8 cellular contexts compared by ENCODE assay signal in genomic region chr1:156445789-156446263, GRCh38. TPM values are rescaled to one million over a fixed set of nuclear protein-coding genes. Genes with fewer than 3 reads are reported as not detected.
DNase-seq lines count a peak whose midpoint lies in the region; ATAC-seq and TF ChIP-seq lines count a peak whose summit lies in the region.

No MANE protein-coding gene starts in this region.

- H3K27me3 Mint-ChIP-seq in activated naive CD4-positive, alpha-beta T cell treated with anti-CD3 and anti-CD28 coated beads for 36 hours (ENCODE audit: low read depth): peaks cover 28% of the 10 kb centered on the region
- H3K27me3 Mint-ChIP-seq in type B pancreatic cell: peaks cover 84% of the 10 kb centered on the region

- peak; percentile 55 for DNase-seq in GM04504 (ENCODE audit: low read depth)
- peak; percentile 70 for DNase-seq in NCI-H1105 (lab: John Stamatoyannopoulos, UW)
- peak; percentile 93 for DNase-seq in activated naive CD4-positive, alpha-beta T cell treated with anti-CD3 and anti-CD28 coated beads for 36 hours
- DNase-seq in glomerular visceral epithelial cell (ENCODE audit: extremely low spot score): peak; percentile 91
- peak; percentile 82 for DNase-seq in pons (ENCODE audit: low spot score)
- DNase-seq in type B pancreatic cell (ENCODE audit: extremely low spot score, unreplicated experiment): peak; percentile 89

- peak overlapping the region; percentile 22 for H3K27ac Mint-ChIP-seq in activated naive CD4-positive, alpha-beta T cell treated with anti-CD3 and anti-CD28 coated beads for 36 hours
- no peak overlapping the region for H3K27ac Mint-ChIP-seq in type B pancreatic cell

- H3K9me3 Mint-ChIP-seq in activated naive CD4-positive, alpha-beta T cell treated with anti-CD3 and anti-CD28 coated beads for 36 hours: no peaks in the 10 kb centered on the region
- no peaks in the 10 kb centered on the region for H3K9me3 Mint-ChIP-seq in type B pancreatic cell

- no peak overlapping the region for H3K4me3 Mint-ChIP-seq in activated naive CD4-positive, alpha-beta T cell treated with anti-CD3 and anti-CD28 coated beads for 36 hours
- H3K4me3 Mint-ChIP-seq in type B pancreatic cell: no peak overlapping the region

- TF ChIP-seq CTCF in type B pancreatic cell (conservative IDR thresholded peaks at IDR 0.05): peak; percentile 98

- ATAC-seq in SK-N-SH treated with all-trans-retinoic acid at 6 μM for 48 hours (peak; percentile 99), HG02884 (IDR thresholded peaks at IDR 0.05; ENCODE audit: unreplicated experiment) (no peak)

- intact Hi-C loops in activated naive CD4-positive, alpha-beta T cell treated with anti-CD3 and anti-CD28 coated beads for 36 hours (cut with micrococcal nuclease): loop anchor here (1.0 to 5.0 kb wide), 5 partner anchors 61 to 299 kb away; partner anchors contain the start of genes CCT3 and TSACC

- CTCF ChIA-PET in activated naive CD4-positive, alpha-beta T cell treated with anti-CD3 and anti-CD28 coated beads for 36 hours (lab: Charles Lee): interaction anchor here (0.6 to 6.8 kb wide), 63 partner anchors 9 to 269 kb away, joined by 3 to 348 read pairs (median 4); partner anchors contain the start of genes MEF2D, SMG5 and TTC24

- H3K4me1 Mint-ChIP-seq in activated naive CD4-positive, alpha-beta T cell treated with anti-CD3 and anti-CD28 coated beads for 36 hours (ENCODE audit: low read depth): peaks cover 21% of the 10 kb centered on the region
- peaks cover 5% of the 10 kb centered on the region for H3K4me1 Mint-ChIP-seq in type B pancreatic cell (ENCODE audit: unreplicated experiment)

- H3K36me3 Mint-ChIP-seq in activated naive CD4-positive, alpha-beta T cell treated with anti-CD3 and anti-CD28 coated beads for 36 hours (ENCODE audit: low read depth): no peaks in the 10 kb centered on the region
- H3K36me3 Mint-ChIP-seq in type B pancreatic cell: no peaks in the 10 kb centered on the region

TF ChIP-seq in SK-N-SH treated with all-trans-retinoic acid at 6 μM for 48 hours, 23 proteins besides CTCF, POLR2A, EP300 and RAD21:
- no peak for TF ChIP-seq TOX (CRISPR knock-in tag; IDR thresholded peaks at IDR 0.05; ENCODE audit: borderline replicate concordance)
- no peak for TF ChIP-seq ESRRG (CRISPR knock-in tag; IDR thresholded peaks at IDR 0.05)
- no peak for TF ChIP-seq ZNF70 (CRISPR knock-in tag; IDR thresholded peaks at IDR 0.05)

RNA-seq across cellular contexts. Expression of gene MEF2D, which starts 54.7 kb away (rescaled TPM):
- 10 to 100 TPM; 28.8 to 32.8 TPM for total RNA-seq in activated naive CD4-positive, alpha-beta T cell treated with anti-CD3 and anti-CD28 coated beads for 36 hours
- 20.7 and 26.1 TPM in 2 replicates for total RNA-seq in type B pancreatic cell (ENCODE audit: low replicate concordance)
